ENCODE assay signal across 17 cellular contexts in the genomic region with DNA sequence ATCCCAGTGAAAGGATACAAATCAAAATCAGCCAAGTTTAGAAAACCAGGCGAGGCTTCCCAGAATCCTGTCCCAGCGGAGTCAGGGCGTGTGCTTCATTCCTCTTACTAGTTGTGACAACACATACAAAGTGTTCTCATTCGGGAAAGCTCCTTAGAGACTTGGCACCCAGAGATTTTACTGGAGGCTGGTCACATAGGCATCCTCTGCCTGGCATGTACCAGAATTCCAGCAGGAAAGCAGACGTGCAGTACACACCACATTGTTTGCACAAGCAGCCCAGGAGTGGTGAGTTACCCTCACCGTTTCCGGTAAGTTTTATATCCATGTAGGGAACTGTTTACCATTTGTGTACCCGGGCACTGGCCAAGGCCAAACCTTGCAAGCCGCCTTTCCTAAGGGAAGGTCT. TPM values are rescaled to one million over a fixed set of nuclear protein-coding genes. Genes with fewer than 3 reads are reported as not detected.
"Had no signal": no experiment of that assay in that cellular context is flagged by ENCODE, and none has a peak within 500 bp of the region (broad histone marks: within the 10 kb centered on the region; RNA-seq: fewer than 3 reads in every experiment).

No MANE protein-coding gene starts in this region.

- H3K4me1 ChIP-seq: neural progenitor cell, SJCRH30, spleen had no signal

- DNase-seq: activated CD4-positive, alpha-beta T cell treated with anti-CD3 and anti-CD28 coated beads, Interleukin-2, amount 50 U/mL, for 4 hours; activated CD4-positive, CD25-positive, alpha-beta regulatory T cell treated with anti-CD3 and anti-CD28 coated beads, Interleukin-2, amount 50 U/mL, for 72 hours; activated CD8-positive, alpha-beta memory T cell treated with anti-CD3 and anti-CD28 coated beads, Interleukin-2, amount 10 ng/mL, durations not matched to agents 7 days and 5 days; activated effector memory CD4-positive, alpha-beta T cell treated with Interleukin-2 at 50 U/mL for 16 hours; activated T-cell treated with anti-CD3 and anti-CD28 coated beads, Interleukin-2, amount 50 U/mL, for 24 hours; brain microvascular endothelial cell; endodermal cell; immature natural killer cell; SJCRH30; spleen; stimulated activated CD4-positive, alpha-beta T cell treated with anti-CD3 and anti-CD28 coated beads, Interleukin-2, amount 100 ng/mL, for 24 hours; stimulated activated naive B cell treated with anti-CD40 and anti-IgM and Interleukin-4, amounts not matched to agents 10 μg/mL and 1 μg/mL and 100 μg/mL, for 72 hours; SW 1271 had no signal

- H3K4me3 ChIP-seq: neural progenitor cell, SJCRH30, spleen had no signal

- H3K9me3 Mint-ChIP-seq: activated naive CD4-positive, alpha-beta T cell treated with anti-CD3 and anti-CD28 coated beads, Interleukin-2, amount 50 U/mL, for 24 hours; activated T-cell treated with anti-CD3 and anti-CD28 coated beads, Interleukin-2, amount 50 U/mL, for 24 hours; endodermal cell; immature natural killer cell; memory B cell; neural progenitor cell; stimulated activated naive B cell treated with anti-CD40 and anti-IgM and Interleukin-4, amounts not matched to agents 10 μg/mL and 1 μg/mL and 100 μg/mL, for 72 hours; T-helper 2 cell treated with Interferon-gamma antibody and Interleukin-4, amounts not matched to agents 5 μg/mL and 100 μg/mL, for 36 hours had no signal

- ATAC-seq: activated CD8-positive, alpha-beta memory T cell treated with anti-CD3 and anti-CD28 coated beads, Interleukin-2, amount 10 ng/mL, durations not matched to agents 7 days and 5 days; stimulated activated naive B cell treated with anti-CD40 and anti-IgM and Interleukin-4, amounts not matched to agents 10 μg/mL and 1 μg/mL and 100 μg/mL, for 72 hours had no signal

- H3K27me3 ChIP-seq: brain microvascular endothelial cell, neural progenitor cell, SJCRH30, spleen had no signal

- H3K9me3 ChIP-seq: SJCRH30, spleen had no signal

- H3K27me3 Mint-ChIP-seq: activated CD8-positive, alpha-beta memory T cell treated with anti-CD3 and anti-CD28 coated beads, Interleukin-2, amount 10 ng/mL, durations not matched to agents 7 days and 5 days; activated naive CD4-positive, alpha-beta T cell treated with anti-CD3 and anti-CD28 coated beads, Interleukin-2, amount 50 U/mL, for 24 hours; activated T-cell treated with anti-CD3 and anti-CD28 coated beads, Interleukin-2, amount 50 U/mL, for 24 hours; memory B cell; stimulated activated naive B cell treated with anti-CD40 and anti-IgM and Interleukin-4, amounts not matched to agents 10 μg/mL and 1 μg/mL and 100 μg/mL, for 72 hours had no signal

- H3K4me1 Mint-ChIP-seq: activated CD8-positive, alpha-beta memory T cell treated with anti-CD3 and anti-CD28 coated beads, Interleukin-2, amount 10 ng/mL, durations not matched to agents 7 days and 5 days; activated naive CD4-positive, alpha-beta T cell treated with anti-CD3 and anti-CD28 coated beads, Interleukin-2, amount 50 U/mL, for 24 hours; immature natural killer cell; memory B cell; neural progenitor cell; stimulated activated naive B cell treated with anti-CD40 and anti-IgM and Interleukin-4, amounts not matched to agents 10 μg/mL and 1 μg/mL and 100 μg/mL, for 72 hours had no signal

- H3K27ac Mint-ChIP-seq: activated CD8-positive, alpha-beta memory T cell treated with anti-CD3 and anti-CD28 coated beads, Interleukin-2, amount 10 ng/mL, durations not matched to agents 7 days and 5 days; activated naive CD4-positive, alpha-beta T cell treated with anti-CD3 and anti-CD28 coated beads, Interleukin-2, amount 50 U/mL, for 24 hours; activated T-cell treated with anti-CD3 and anti-CD28 coated beads, Interleukin-2, amount 50 U/mL, for 24 hours; endodermal cell; immature natural killer cell; memory B cell; neural progenitor cell; stimulated activated naive B cell treated with anti-CD40 and anti-IgM and Interleukin-4, amounts not matched to agents 10 μg/mL and 1 μg/mL and 100 μg/mL, for 72 hours; T-helper 2 cell treated with Interferon-gamma antibody and Interleukin-4, amounts not matched to agents 5 μg/mL and 100 μg/mL, for 36 hours had no signal

- H3K27ac ChIP-seq: brain microvascular endothelial cell, neural progenitor cell, SJCRH30, spleen had no signal

- H3K4me3 Mint-ChIP-seq: activated CD8-positive, alpha-beta memory T cell treated with anti-CD3 and anti-CD28 coated beads, Interleukin-2, amount 10 ng/mL, durations not matched to agents 7 days and 5 days; activated naive CD4-positive, alpha-beta T cell treated with anti-CD3 and anti-CD28 coated beads, Interleukin-2, amount 50 U/mL, for 24 hours; activated T-cell treated with anti-CD3 and anti-CD28 coated beads, Interleukin-2, amount 50 U/mL, for 24 hours; endodermal cell; immature natural killer cell; memory B cell; neural progenitor cell; stimulated activated naive B cell treated with anti-CD40 and anti-IgM and Interleukin-4, amounts not matched to agents 10 μg/mL and 1 μg/mL and 100 μg/mL, for 72 hours; T-helper 2 cell treated with Interferon-gamma antibody and Interleukin-4, amounts not matched to agents 5 μg/mL and 100 μg/mL, for 36 hours had no signal

- H3K9ac ChIP-seq: neural progenitor cell had no signal

RNA-seq across cellular contexts. Expression of gene MMRN2, which starts 34.9 kb away (rescaled TPM):
- total RNA-seq: activated CD8-positive, alpha-beta memory T cell treated with anti-CD3 and anti-CD28 coated beads, Interleukin-2, amount 10 ng/mL, durations not matched to agents 7 days and 5 days had no signal

RNA-seq across cellular contexts. Expression of gene SNCG, which starts 35.8 kb away (rescaled TPM):
- total RNA-seq: activated CD8-positive, alpha-beta memory T cell treated with anti-CD3 and anti-CD28 coated beads, Interleukin-2, amount 10 ng/mL, durations not matched to agents 7 days and 5 days had no signal

RNA-seq across cellular contexts. Expression of gene ADIRF, which starts 45.7 kb away (rescaled TPM):
- total RNA-seq: activated CD8-positive, alpha-beta memory T cell treated with anti-CD3 and anti-CD28 coated beads, Interleukin-2, amount 10 ng/mL, durations not matched to agents 7 days and 5 days had no signal
